Comparison of ENCODE assay signal across 1 cellular context in genomic region chr5:154940772-154941620, GRCh38.
TF ChIP-seq lines count a peak whose summit lies in the region.

MRPL22 (plus strand) TSS chr5:154941073; CDS start chr5:154941111, 38 bp downstream.

TF ChIP-seq in HepG2, 621 proteins besides CTCF, POLR2A, EP300 and RAD21 (continued from another document):
- TF ChIP-seq ATF2 (CRISPR knock-in tag; IDR thresholded peaks at IDR 0.05) (peak; percentile 43; the same call in 1 of the 2 replicates), RXRB (CRISPR knock-in tag; IDR thresholded peaks at IDR 0.05; ENCODE audit: borderline replicate concordance) (peak; percentile 43), ZNF704 (CRISPR knock-in tag; IDR thresholded peaks at IDR 0.05; ENCODE audit: borderline replicate concordance) (peak; percentile 84; the same call in 1 of the 2 replicates), ZNF740 (CRISPR knock-in tag; IDR thresholded peaks at IDR 0.05) (no peak; the same call in 1 of the 2 replicates), NCOA2 (CRISPR knock-in tag; IDR thresholded peaks at IDR 0.05) (peak; percentile 9; the same call in 1 of the 2 replicates), ZNF160 (CRISPR knock-in tag; IDR thresholded peaks at IDR 0.05) (no peak), ZNF772 (CRISPR knock-in tag; IDR thresholded peaks at IDR 0.05) (0 out of 2 replicates have a peak, but pooled peaks have one; percentile 44)
